8 cellular contexts compared by ENCODE assay signal in genomic region chr2:113080134-113080533, GRCh38. TPM values are rescaled to one million over a fixed set of nuclear protein-coding genes. Genes with fewer than 3 reads are reported as not detected.
A peak's percentile ranks its signal among the peaks of the same experiment; 100 is the strongest.
DNase-seq lines count a peak whose midpoint lies in the region; ATAC-seq, FAIRE-seq and TF ChIP-seq lines count a peak whose summit lies in the region.

No MANE protein-coding gene starts in this region.

- peak; percentile 54 for ATAC-seq in sciatic nerve
- no peak for ATAC-seq in GM21381 (IDR thresholded peaks at IDR 0.05; ENCODE audit: unreplicated experiment)

- CTCF ChIA-PET in AG04450 (lab: Charles Lee) = interaction anchor here (0.6 to 1.9 kb wide), 11 partner anchors 10 to 310 kb away, joined by 3 to 18 read pairs (median 4); no protein-coding TSS in a partner anchor

- POLR2A ChIA-PET in AG04450 (lab: Yijun Ruan, JAX) = no interaction called here

- peak; percentile 3 for DNase-seq in AG04450 (ENCODE audit: low read depth, low spot score)
- DNase-seq in GM19239 (ENCODE audit: insufficient read length, low spot score) = peak; percentile 27
- DNase-seq in NCI-H748 (lab: John Stamatoyannopoulos, UW; ENCODE audit: unreplicated experiment) = peak; percentile 31
- peak; percentile 75 for DNase-seq in activated T-cell treated with anti-CD3 and anti-CD28 coated beads, Interleukin-2, amount 50 U/mL, for 24 hours
- peak; percentile 23 for DNase-seq in glomerular visceral epithelial cell (ENCODE audit: extremely low spot score)
- no peak for DNase-seq in sciatic nerve (ENCODE audit: low spot score)
- no peak for DNase-seq in cerebellar nuclear complex (lab: John Stamatoyannopoulos, UW)

- no peak overlapping the region for H3K4me3 ChIP-seq in AG04450 (ENCODE audit: low read depth, low read length)

- H3K27me3 ChIP-seq in AG04450 (ENCODE audit: control insufficient read depth, insufficient read depth, low read length) = peaks cover 11% of the 10 kb centered on the region

- intact Hi-C loops in sciatic nerve (cut with DNase I) = no loop called here

- H3K4me1 Mint-ChIP-seq in activated T-cell treated with anti-CD3 and anti-CD28 coated beads, Interleukin-2, amount 50 U/mL, for 24 hours (ENCODE audit: low read depth) = peaks cover 26% of the 10 kb centered on the region

- H3K4me3 Mint-ChIP-seq in activated T-cell treated with anti-CD3 and anti-CD28 coated beads, Interleukin-2, amount 50 U/mL, for 24 hours = no peak overlapping the region

- H3K27ac ChIP-seq in AG04450 (ENCODE audit: low read depth, low read length) = no peak overlapping the region

- peak; percentile 80 for FAIRE-seq in GM19239 (lab: Jason Lieb, UNC)

- no peak overlapping the region for H3K27ac Mint-ChIP-seq in activated T-cell treated with anti-CD3 and anti-CD28 coated beads, Interleukin-2, amount 50 U/mL, for 24 hours

- no peaks in the 10 kb centered on the region for H3K9me3 ChIP-seq in AG04450 (ENCODE audit: control insufficient read depth, insufficient read depth, low read length)

- no peaks in the 10 kb centered on the region for H3K9me3 Mint-ChIP-seq in activated T-cell treated with anti-CD3 and anti-CD28 coated beads, Interleukin-2, amount 50 U/mL, for 24 hours

- peak; percentile 61 for TF ChIP-seq CTCF in AG04450 (IDR thresholded peaks at IDR 0.05; ENCODE audit: low read depth, low read length)

- H3K36me3 Mint-ChIP-seq in activated T-cell treated with anti-CD3 and anti-CD28 coated beads, Interleukin-2, amount 50 U/mL, for 24 hours (ENCODE audit: low read depth) = no peaks in the 10 kb centered on the region

- no peaks in the 10 kb centered on the region for H3K27me3 Mint-ChIP-seq in activated T-cell treated with anti-CD3 and anti-CD28 coated beads, Interleukin-2, amount 50 U/mL, for 24 hours

RNA-seq across cellular contexts. Expression of gene IL1F10, which starts 12.4 kb away (rescaled TPM):
- polyA plus RNA-seq in AG04450 (2011; rRNA removed) = not detected in 2 replicates
- polyA minus RNA-seq in AG04450 (2011; rRNA and poly(A)+ RNA removed) = not detected in 2 replicates
- not detected for total RNA-seq in sciatic nerve

RNA-seq across cellular contexts. Expression of gene IL36RN, which starts 21.1 kb away (rescaled TPM):
- not detected in 2 replicates for polyA plus RNA-seq in AG04450 (2011; rRNA removed)
- not detected in 2 replicates for polyA minus RNA-seq in AG04450 (2011; rRNA and poly(A)+ RNA removed)
- total RNA-seq in sciatic nerve = not detected

RNA-seq across cellular contexts. Expression of gene IL36B, which starts 27.5 kb away (rescaled TPM):
- not detected in 2 replicates for polyA plus RNA-seq in AG04450 (2011; rRNA removed)
- not detected in 2 replicates for polyA minus RNA-seq in AG04450 (2011; rRNA and poly(A)+ RNA removed)
- not detected for total RNA-seq in sciatic nerve

RNA-seq across cellular contexts. Expression of gene IL1RN, which starts 47.3 kb away (rescaled TPM):
- polyA plus RNA-seq in AG04450 (2011; rRNA removed) = not detected in 2 replicates
- polyA minus RNA-seq in AG04450 (2011; rRNA and poly(A)+ RNA removed) = not detected in 2 replicates
- 15.0 TPM for total RNA-seq in sciatic nerve

Comparison
In these comparisons a context has a peak if more than half of its experiments do, and no peak if none do; other contexts are left out.
1. DNase-seq: peak in AG04450 (single experiment), GM19239 (single experiment), NCI-H748 (single experiment), activated T-cell treated with anti-CD3 and anti-CD28 coated beads, Interleukin-2, amount 50 U/mL, for 24 hours (single experiment) and glomerular visceral epithelial cell (single experiment); none in sciatic nerve (single experiment) and cerebellar nuclear complex (0 of 2).